In genomic region chr6:6654599-6655575, GRCh38 we compare ENCODE assay signal across 1 cellular context.
TF ChIP-seq lines count a peak whose summit lies in the region.

No MANE protein-coding gene starts in this region.

TF ChIP-seq in K562, 482 proteins besides CTCF, POLR2A, EP300 and RAD21 (continued from another document):
- TF ChIP-seq CEBPB (tag; IDR thresholded peaks at IDR 0.05) = peak; percentile 32; the same call in 1 of the 2 replicates
- no peak for TF ChIP-seq TCF15 (CRISPR knock-in tag; IDR thresholded peaks at IDR 0.05)
- TF ChIP-seq, protein P1, sequence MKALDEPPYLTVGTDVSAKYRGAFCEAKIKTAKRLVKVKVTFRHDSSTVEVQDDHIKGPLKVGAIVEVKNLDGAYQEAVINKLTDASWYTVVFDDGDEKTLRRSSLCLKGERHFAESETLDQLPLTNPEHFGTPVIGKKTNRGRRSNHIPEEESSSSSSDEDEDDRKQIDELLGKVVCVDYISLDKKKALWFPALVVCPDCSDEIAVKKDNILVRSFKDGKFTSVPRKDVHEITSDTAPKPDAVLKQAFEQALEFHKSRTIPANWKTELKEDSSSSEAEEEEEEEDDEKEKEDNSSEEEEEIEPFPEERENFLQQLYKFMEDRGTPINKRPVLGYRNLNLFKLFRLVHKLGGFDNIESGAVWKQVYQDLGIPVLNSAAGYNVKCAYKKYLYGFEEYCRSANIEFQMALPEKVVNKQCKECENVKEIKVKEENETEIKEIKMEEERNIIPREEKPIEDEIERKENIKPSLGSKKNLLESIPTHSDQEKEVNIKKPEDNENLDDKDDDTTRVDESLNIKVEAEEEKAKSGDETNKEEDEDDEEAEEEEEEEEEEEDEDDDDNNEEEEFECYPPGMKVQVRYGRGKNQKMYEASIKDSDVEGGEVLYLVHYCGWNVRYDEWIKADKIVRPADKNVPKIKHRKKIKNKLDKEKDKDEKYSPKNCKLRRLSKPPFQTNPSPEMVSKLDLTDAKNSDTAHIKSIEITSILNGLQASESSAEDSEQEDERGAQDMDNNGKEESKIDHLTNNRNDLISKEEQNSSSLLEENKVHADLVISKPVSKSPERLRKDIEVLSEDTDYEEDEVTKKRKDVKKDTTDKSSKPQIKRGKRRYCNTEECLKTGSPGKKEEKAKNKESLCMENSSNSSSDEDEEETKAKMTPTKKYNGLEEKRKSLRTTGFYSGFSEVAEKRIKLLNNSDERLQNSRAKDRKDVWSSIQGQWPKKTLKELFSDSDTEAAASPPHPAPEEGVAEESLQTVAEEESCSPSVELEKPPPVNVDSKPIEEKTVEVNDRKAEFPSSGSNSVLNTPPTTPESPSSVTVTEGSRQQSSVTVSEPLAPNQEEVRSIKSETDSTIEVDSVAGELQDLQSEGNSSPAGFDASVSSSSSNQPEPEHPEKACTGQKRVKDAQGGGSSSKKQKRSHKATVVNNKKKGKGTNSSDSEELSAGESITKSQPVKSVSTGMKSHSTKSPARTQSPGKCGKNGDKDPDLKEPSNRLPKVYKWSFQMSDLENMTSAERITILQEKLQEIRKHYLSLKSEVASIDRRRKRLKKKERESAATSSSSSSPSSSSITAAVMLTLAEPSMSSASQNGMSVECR (CRISPR knock-in tag; IDR thresholded peaks at IDR 0.05) = no peak
- no peak for TF ChIP-seq ETV6 (IDR thresholded peaks at IDR 0.05; ENCODE audit: borderline replicate concordance in 1 of 2, low read depth in 2 of 2, low read length in 1 of 2)
- TF ChIP-seq ETV6 (CRISPR knock-in tag; IDR thresholded peaks at IDR 0.05; ENCODE audit: borderline replicate concordance) = no peak
- no peak for TF ChIP-seq HIVEP1 (CRISPR knock-in tag; IDR thresholded peaks at IDR 0.05)
- TF ChIP-seq ESRRA (IDR thresholded peaks at IDR 0.05; ENCODE audit: borderline replicate concordance, low read depth) = peak; percentile 67; the same call in 1 of the 2 replicates
- peak; percentile 45; the same call in 1 of the 2 replicates for TF ChIP-seq E2F3 (CRISPR knock-in tag; IDR thresholded peaks at IDR 0.05)
- 0 out of 4 replicates have a peak, but pooled peaks of 1 of the 2 experiments have one; percentile 36 for TF ChIP-seq SRF (CRISPR knock-in tag; IDR thresholded peaks at IDR 0.05)
- no peak for TF ChIP-seq KLF16 (IDR thresholded peaks at IDR 0.05)
- no peak for TF ChIP-seq RBM39 (optimal IDR thresholded peaks at IDR 0.05; ENCODE audit: low read depth, low read length)
- TF ChIP-seq CHD2 (IDR thresholded peaks at IDR 0.05; ENCODE audit: low read depth, low read length) = no peak
- peak; percentile 64; the same call in 1 of the 2 replicates for TF ChIP-seq ZNF24 (IDR thresholded peaks at IDR 0.05)
- TF ChIP-seq, protein P2, sequence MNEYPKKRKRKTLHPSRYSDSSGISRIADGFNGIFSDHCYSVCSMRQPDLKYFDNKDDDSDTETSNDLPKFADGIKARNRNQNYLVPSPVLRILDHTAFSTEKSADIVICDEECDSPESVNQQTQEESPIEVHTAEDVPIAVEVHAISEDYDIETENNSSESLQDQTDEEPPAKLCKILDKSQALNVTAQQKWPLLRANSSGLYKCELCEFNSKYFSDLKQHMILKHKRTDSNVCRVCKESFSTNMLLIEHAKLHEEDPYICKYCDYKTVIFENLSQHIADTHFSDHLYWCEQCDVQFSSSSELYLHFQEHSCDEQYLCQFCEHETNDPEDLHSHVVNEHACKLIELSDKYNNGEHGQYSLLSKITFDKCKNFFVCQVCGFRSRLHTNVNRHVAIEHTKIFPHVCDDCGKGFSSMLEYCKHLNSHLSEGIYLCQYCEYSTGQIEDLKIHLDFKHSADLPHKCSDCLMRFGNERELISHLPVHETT (CRISPR knock-in tag; conservative IDR thresholded peaks at IDR 0.05 in 1 of 2, IDR thresholded peaks at IDR 0.05 in 1 of 2) = 0 out of 4 replicates have a peak, but pooled peaks of 1 of the 2 experiments have one; percentile 11
- TF ChIP-seq CREM (IDR thresholded peaks at IDR 0.05; ENCODE audit: low read depth) = no peak
TF ChIP-seq in K562: peak in this region for 105.
